Comparison of ENCODE assay signal across 1 cellular context in the genomic region with DNA sequence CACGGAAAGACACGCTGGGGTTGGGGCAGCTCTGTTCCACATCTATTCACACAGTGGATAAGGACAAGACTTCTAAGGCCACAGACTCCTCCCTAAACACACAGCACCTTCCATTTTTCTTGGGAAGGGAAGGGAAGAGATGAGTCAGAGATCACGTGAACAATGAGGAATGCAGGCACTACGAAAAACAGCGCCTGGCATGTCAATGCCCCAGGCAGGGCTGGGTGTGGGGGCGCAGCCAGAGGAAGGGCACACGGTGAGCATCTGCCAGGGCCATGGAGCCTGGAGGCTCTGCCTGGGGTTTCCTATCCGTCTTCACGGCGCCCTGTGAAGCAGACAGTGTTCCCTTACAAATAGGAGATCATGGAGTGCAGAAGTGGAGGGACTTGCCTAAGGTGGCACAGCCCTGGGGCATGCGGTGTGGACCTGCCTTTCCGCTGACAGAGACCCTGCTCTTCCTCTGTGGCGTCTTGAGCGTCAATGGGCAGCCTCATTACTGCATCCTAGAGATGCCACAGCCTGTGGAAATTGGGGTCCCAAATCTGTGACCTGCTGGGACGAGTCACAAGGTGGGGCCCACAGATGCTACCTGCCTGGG.
TF ChIP-seq lines count a peak whose summit lies in the region.

No MANE protein-coding gene starts in this region.

TF ChIP-seq in HCT116, 20 proteins besides CTCF, POLR2A, EP300 and RAD21 (continued from another document):
- TF ChIP-seq, protein P1, sequence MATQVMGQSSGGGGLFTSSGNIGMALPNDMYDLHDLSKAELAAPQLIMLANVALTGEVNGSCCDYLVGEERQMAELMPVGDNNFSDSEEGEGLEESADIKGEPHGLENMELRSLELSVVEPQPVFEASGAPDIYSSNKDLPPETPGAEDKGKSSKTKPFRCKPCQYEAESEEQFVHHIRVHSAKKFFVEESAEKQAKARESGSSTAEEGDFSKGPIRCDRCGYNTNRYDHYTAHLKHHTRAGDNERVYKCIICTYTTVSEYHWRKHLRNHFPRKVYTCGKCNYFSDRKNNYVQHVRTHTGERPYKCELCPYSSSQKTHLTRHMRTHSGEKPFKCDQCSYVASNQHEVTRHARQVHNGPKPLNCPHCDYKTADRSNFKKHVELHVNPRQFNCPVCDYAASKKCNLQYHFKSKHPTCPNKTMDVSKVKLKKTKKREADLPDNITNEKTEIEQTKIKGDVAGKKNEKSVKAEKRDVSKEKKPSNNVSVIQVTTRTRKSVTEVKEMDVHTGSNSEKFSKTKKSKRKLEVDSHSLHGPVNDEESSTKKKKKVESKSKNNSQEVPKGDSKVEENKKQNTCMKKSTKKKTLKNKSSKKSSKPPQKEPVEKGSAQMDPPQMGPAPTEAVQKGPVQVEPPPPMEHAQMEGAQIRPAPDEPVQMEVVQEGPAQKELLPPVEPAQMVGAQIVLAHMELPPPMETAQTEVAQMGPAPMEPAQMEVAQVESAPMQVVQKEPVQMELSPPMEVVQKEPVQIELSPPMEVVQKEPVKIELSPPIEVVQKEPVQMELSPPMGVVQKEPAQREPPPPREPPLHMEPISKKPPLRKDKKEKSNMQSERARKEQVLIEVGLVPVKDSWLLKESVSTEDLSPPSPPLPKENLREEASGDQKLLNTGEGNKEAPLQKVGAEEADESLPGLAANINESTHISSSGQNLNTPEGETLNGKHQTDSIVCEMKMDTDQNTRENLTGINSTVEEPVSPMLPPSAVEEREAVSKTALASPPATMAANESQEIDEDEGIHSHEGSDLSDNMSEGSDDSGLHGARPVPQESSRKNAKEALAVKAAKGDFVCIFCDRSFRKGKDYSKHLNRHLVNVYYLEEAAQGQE (IDR thresholded peaks at IDR 0.05; ENCODE audit: low read depth): no peak
- TF ChIP-seq SP1 (IDR thresholded peaks at IDR 0.05; ENCODE audit: low read depth): peak; percentile 38; the same call in 1 of the 2 replicates
- TF ChIP-seq, protein P2, sequence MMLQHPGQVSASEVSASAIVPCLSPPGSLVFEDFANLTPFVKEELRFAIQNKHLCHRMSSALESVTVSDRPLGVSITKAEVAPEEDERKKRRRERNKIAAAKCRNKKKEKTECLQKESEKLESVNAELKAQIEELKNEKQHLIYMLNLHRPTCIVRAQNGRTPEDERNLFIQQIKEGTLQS (IDR thresholded peaks at IDR 0.05): no peak
- TF ChIP-seq, protein P3, sequence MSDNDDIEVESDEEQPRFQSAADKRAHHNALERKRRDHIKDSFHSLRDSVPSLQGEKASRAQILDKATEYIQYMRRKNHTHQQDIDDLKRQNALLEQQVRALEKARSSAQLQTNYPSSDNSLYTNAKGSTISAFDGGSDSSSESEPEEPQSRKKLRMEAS (IDR thresholded peaks at IDR 0.05): 0 out of 2 replicates have a peak, but pooled peaks have one; percentile 13
- no peak for TF ChIP-seq ELF1 (IDR thresholded peaks at IDR 0.05; ENCODE audit: borderline replicate concordance, low read depth)
- no peak for TF ChIP-seq SRF (IDR thresholded peaks at IDR 0.05; ENCODE audit: low read depth)
- TF ChIP-seq TCF7L2 (IDR thresholded peaks at IDR 0.05; ENCODE audit: borderline replicate concordance, extremely low read depth, insufficient read depth, insufficient read length): no peak
- TF ChIP-seq ZFX (IDR thresholded peaks at IDR 0.05): no peak
- TF ChIP-seq EGR1 (IDR thresholded peaks at IDR 0.05; ENCODE audit: low read depth): no peak
- no peak for TF ChIP-seq YY1 (IDR thresholded peaks at IDR 0.05; ENCODE audit: extremely low read depth, insufficient replicate concordance, low read depth, low read length)
- TF ChIP-seq, protein P4, sequence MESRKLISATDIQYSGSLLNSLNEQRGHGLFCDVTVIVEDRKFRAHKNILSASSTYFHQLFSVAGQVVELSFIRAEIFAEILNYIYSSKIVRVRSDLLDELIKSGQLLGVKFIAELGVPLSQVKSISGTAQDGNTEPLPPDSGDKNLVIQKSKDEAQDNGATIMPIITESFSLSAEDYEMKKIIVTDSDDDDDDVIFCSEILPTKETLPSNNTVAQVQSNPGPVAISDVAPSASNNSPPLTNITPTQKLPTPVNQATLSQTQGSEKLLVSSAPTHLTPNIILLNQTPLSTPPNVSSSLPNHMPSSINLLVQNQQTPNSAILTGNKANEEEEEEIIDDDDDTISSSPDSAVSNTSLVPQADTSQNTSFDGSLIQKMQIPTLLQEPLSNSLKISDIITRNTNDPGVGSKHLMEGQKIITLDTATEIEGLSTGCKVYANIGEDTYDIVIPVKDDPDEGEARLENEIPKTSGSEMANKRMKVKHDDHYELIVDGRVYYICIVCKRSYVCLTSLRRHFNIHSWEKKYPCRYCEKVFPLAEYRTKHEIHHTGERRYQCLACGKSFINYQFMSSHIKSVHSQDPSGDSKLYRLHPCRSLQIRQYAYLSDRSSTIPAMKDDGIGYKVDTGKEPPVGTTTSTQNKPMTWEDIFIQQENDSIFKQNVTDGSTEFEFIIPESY (IDR thresholded peaks at IDR 0.05; ENCODE audit: extremely low read depth, insufficient replicate concordance, low read length): no peak
- peak; percentile 62 for TF ChIP-seq FOSL1 (IDR thresholded peaks at IDR 0.05; ENCODE audit: low read depth)
- TF ChIP-seq EZH2phosphoT487 (IDR thresholded peaks at IDR 0.05; ENCODE audit: borderline replicate concordance): no peak
- no peak for TF ChIP-seq CEBPB (IDR thresholded peaks at IDR 0.05; ENCODE audit: low read depth)
- TF ChIP-seq CBX3 (IDR thresholded peaks at IDR 0.05; ENCODE audit: low read depth): no peak
- peak; percentile 72 for TF ChIP-seq JUND (IDR thresholded peaks at IDR 0.05)
- TF ChIP-seq EZH2 (IDR thresholded peaks at IDR 0.05): no peak
- TF ChIP-seq ZNF274 (IDR thresholded peaks at IDR 0.05; ENCODE audit: low read depth, low read length): no peak
